Comparison of ENCODE assay signal across 18 cellular contexts in the genomic region with DNA sequence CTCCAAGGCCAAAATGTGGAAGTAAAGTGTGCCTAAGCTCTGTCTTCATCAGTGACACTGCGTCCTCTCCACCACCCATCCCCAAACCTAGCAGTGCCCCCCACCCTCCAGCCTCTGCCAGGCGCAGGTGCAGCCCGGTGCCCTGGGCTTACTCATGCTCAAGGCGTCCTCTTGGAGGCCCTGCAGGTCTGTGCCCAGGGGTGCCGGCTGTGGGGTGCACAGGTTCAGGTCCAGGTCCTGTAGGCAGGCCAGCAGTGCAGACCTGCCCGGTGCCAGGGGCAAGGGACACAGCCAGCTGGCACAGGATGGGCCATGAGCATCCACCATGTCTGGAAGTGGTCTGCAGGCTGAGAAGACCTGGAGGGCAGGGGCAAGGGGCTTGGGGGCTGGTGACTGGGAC. TPM values are rescaled to one million over a fixed set of nuclear protein-coding genes. Genes with fewer than 3 reads are reported as not detected.
DNase-seq lines count a peak whose midpoint lies in the region; ATAC-seq and TF ChIP-seq lines count a peak whose summit lies in the region.
"Had no signal": no experiment of that assay in that cellular context is flagged by ENCODE, and none has a peak within 500 bp of the region (broad histone marks: within the 10 kb centered on the region; RNA-seq: fewer than 3 reads in every experiment).

No MANE protein-coding gene starts in this region.

- no peak overlapping the region for H3K9ac ChIP-seq in neuronal stem cell (ENCODE audit: low read depth, low read length, poor library complexity)

- H3K4me2 ChIP-seq in neuronal stem cell (ENCODE audit: insufficient read depth, low read length, poor library complexity, severe bottlenecking) = no peak overlapping the region
- H3K4me2 ChIP-seq: A549 had no signal

- H2AK5ac ChIP-seq in neuronal stem cell (ENCODE audit: low read depth, low read length) = peak overlapping the region; percentile 39

- ATAC-seq in activated CD8-positive, alpha-beta T cell treated with anti-CD3 and anti-CD28 coated beads, Interleukin-2, amount 10 ng/mL, durations not matched to agents 7 days and 5 days = no peak
- ATAC-seq in activated CD8-positive, alpha-beta T cell treated with anti-CD3 and anti-CD28 coated beads for 36 hours = no peak
- no peak for ATAC-seq in HG03135 (IDR thresholded peaks at IDR 0.05; ENCODE audit: unreplicated experiment)
- ATAC-seq: A549 had no signal

- H4K8ac ChIP-seq in neuronal stem cell (ENCODE audit: low read depth, low read length) = no peak overlapping the region

- H4K91ac ChIP-seq in neuronal stem cell (ENCODE audit: low read depth, low read length, poor library complexity) = no peak overlapping the region

- peak overlapping the region; percentile 65 for H3K18ac ChIP-seq in neuronal stem cell (ENCODE audit: low read length)

- H3K14ac ChIP-seq in neuronal stem cell (ENCODE audit: low read length) = no peak overlapping the region

- TF ChIP-seq CTCF in activated CD8-positive, alpha-beta T cell treated with anti-CD3 and anti-CD28 coated beads for 36 hours (IDR thresholded peaks at IDR 0.05) = no peak

- no peak overlapping the region for H2BK12ac ChIP-seq in neuronal stem cell (ENCODE audit: low read length)

- intact Hi-C loops in activated CD8-positive, alpha-beta T cell treated with anti-CD3 and anti-CD28 coated beads for 36 hours (cut with micrococcal nuclease) = no loop called here

- no peaks in the 10 kb centered on the region for H3K27me3 ChIP-seq in CD8-positive, alpha-beta memory T cell (ENCODE audit: insufficient read depth, low read length, poor library complexity, severe bottlenecking)
- peaks cover 0 to 8% (median 3%) of the 10 kb centered on the region in 3 experiments for H3K27me3 ChIP-seq in neuronal stem cell (ENCODE audit: control insufficient read depth in 3 of 3, insufficient read depth in 3 of 3, low read depth in 1 of 3, low read length in 3 of 3)

- no CpG with 5 or more reads among the region's 6 CpGs for WGBS in neuronal stem cell (ENCODE audit: extremely low coverage in 2 of 2, insufficient read length in 2 of 2, insufficient replicate concordance in 1 of 2), 2 donors

- peaks cover 58% of the 10 kb centered on the region for H3K4me1 ChIP-seq in CD8-positive, alpha-beta memory T cell (ENCODE audit: insufficient read depth, low read length)
- H3K4me1 ChIP-seq in neuronal stem cell (ENCODE audit: control insufficient read depth in 2 of 2, insufficient read depth in 1 of 2, low read depth in 1 of 2, low read length in 2 of 2) = peaks cover 3 to 4% of the 10 kb centered on the region in 2 donors
- H3K4me1 ChIP-seq: Caco-2 had no signal

- H3K27ac Mint-ChIP-seq in activated CD8-positive, alpha-beta T cell treated with anti-CD3 and anti-CD28 coated beads, Interleukin-2, amount 10 ng/mL, durations not matched to agents 7 days and 5 days = peak overlapping the region; percentile 34
- no peak overlapping the region for H3K27ac Mint-ChIP-seq in activated CD8-positive, alpha-beta T cell treated with anti-CD3 and anti-CD28 coated beads for 36 hours
- peak overlapping the region in 3 of 8 donors; percentile 47 to 70 (median 60) for H3K27ac Mint-ChIP-seq in CD8-positive, alpha-beta memory T cell

- H2BK120ac ChIP-seq in neuronal stem cell (ENCODE audit: low read depth, low read length) = no peak overlapping the region

- H3K4me3 ChIP-seq in CD8-positive, alpha-beta memory T cell (ENCODE audit: low read length) = no peak overlapping the region
- no peak overlapping the region for H3K4me3 ChIP-seq in neuronal stem cell (ENCODE audit: low read length in 2 of 2)
- H3K4me3 ChIP-seq: A549 had no signal

- CTCF ChIA-PET in activated CD8-positive, alpha-beta T cell treated with anti-CD3 and anti-CD28 coated beads, Interleukin-2, amount 10 ng/mL, durations not matched to agents 7 days and 5 days (lab: Charles Lee) = interaction anchor here (0.8 to 2.0 kb wide), 4 partner anchors 24 to 92 kb away, joined by 3 to 11 read pairs (median 6); no protein-coding TSS in a partner anchor
- CTCF ChIA-PET in activated CD8-positive, alpha-beta T cell treated with anti-CD3 and anti-CD28 coated beads for 36 hours (lab: Charles Lee) = interaction anchor here (1.7 to 1.8 kb wide), 3 partner anchors 46 to 79 kb away, joined by 3 to 5 read pairs (median 4); no protein-coding TSS in a partner anchor
- CTCF ChIA-PET in CD8-positive, alpha-beta memory T cell (lab: Charles Lee) = interaction anchor here (1.8 kb wide), 1 partner anchor 24 kb away, joined by 6 read pairs; no protein-coding TSS in a partner anchor

- H3K36me3 Mint-ChIP-seq in activated CD8-positive, alpha-beta T cell treated with anti-CD3 and anti-CD28 coated beads, Interleukin-2, amount 10 ng/mL, durations not matched to agents 7 days and 5 days (ENCODE audit: low read depth) = peaks cover 24% of the 10 kb centered on the region
- peaks cover 5% of the 10 kb centered on the region for H3K36me3 Mint-ChIP-seq in activated CD8-positive, alpha-beta T cell treated with anti-CD3 and anti-CD28 coated beads for 36 hours (ENCODE audit: low read depth)
- peaks cover 0 to 4% (median 4%) of the 10 kb centered on the region in 3 donors for H3K36me3 Mint-ChIP-seq in CD8-positive, alpha-beta memory T cell
- H3K36me3 Mint-ChIP-seq: CD4-positive, alpha-beta memory T cell had no signal

- H3K4me1 Mint-ChIP-seq in activated CD8-positive, alpha-beta T cell treated with anti-CD3 and anti-CD28 coated beads, Interleukin-2, amount 10 ng/mL, durations not matched to agents 7 days and 5 days (ENCODE audit: low read depth) = peaks cover 73% of the 10 kb centered on the region
- peaks cover 45% of the 10 kb centered on the region for H3K4me1 Mint-ChIP-seq in activated CD8-positive, alpha-beta T cell treated with anti-CD3 and anti-CD28 coated beads for 36 hours (ENCODE audit: low read depth)
- peaks cover 57 to 76% (median 63%) of the 10 kb centered on the region in 3 donors for H3K4me1 Mint-ChIP-seq in CD8-positive, alpha-beta memory T cell

- H3K9me3 Mint-ChIP-seq in activated CD8-positive, alpha-beta T cell treated with anti-CD3 and anti-CD28 coated beads, Interleukin-2, amount 10 ng/mL, durations not matched to agents 7 days and 5 days (ENCODE audit: insufficient read depth) = peaks cover 11% of the 10 kb centered on the region
- no peaks in the 10 kb centered on the region for H3K9me3 Mint-ChIP-seq in activated CD8-positive, alpha-beta T cell treated with anti-CD3 and anti-CD28 coated beads for 36 hours
- H3K9me3 Mint-ChIP-seq in CD8-positive, alpha-beta memory T cell = peaks cover 0 to 5% (median 0%) of the 10 kb centered on the region in 5 donors

- H2BK15ac ChIP-seq in neuronal stem cell (ENCODE audit: low read length) = peak overlapping the region; percentile 91

- H3K23ac ChIP-seq in neuronal stem cell (ENCODE audit: low read depth, low read length, poor library complexity) = peak overlapping the region; percentile 2

- POLR2A ChIA-PET in activated CD8-positive, alpha-beta T cell treated with anti-CD3 and anti-CD28 coated beads, Interleukin-2, amount 10 ng/mL, durations not matched to agents 7 days and 5 days (lab: Charles Lee) = no interaction called here
- POLR2A ChIA-PET in activated CD8-positive, alpha-beta T cell treated with anti-CD3 and anti-CD28 coated beads for 36 hours (lab: Charles Lee) = no interaction called here
- POLR2A ChIA-PET in CD8-positive, alpha-beta memory T cell (lab: Charles Lee) = no interaction called here

- H3K79me1 ChIP-seq in neuronal stem cell (ENCODE audit: low read depth, low read length) = no peaks in the 10 kb centered on the region

- H3K4me3 Mint-ChIP-seq in activated CD8-positive, alpha-beta T cell treated with anti-CD3 and anti-CD28 coated beads, Interleukin-2, amount 10 ng/mL, durations not matched to agents 7 days and 5 days = no peak overlapping the region
- no peak overlapping the region for H3K4me3 Mint-ChIP-seq in activated CD8-positive, alpha-beta T cell treated with anti-CD3 and anti-CD28 coated beads for 36 hours
- H3K4me3 Mint-ChIP-seq in CD8-positive, alpha-beta memory T cell = peak overlapping the region in 6 of 7 donors; percentile 23 to 82 (median 64)
- H3K4me3 Mint-ChIP-seq: CD4-positive, alpha-beta memory T cell had no signal

- H2AFZ ChIP-seq in neuronal stem cell (ENCODE audit: low read length) = no peak overlapping the region

- DNase-seq in activated CD8-positive, alpha-beta T cell treated with anti-CD3 and anti-CD28 coated beads, Interleukin-2, amount 10 ng/mL, durations not matched to agents 7 days and 5 days = no peak
- no peak for DNase-seq in activated CD8-positive, alpha-beta T cell treated with anti-CD3 and anti-CD28 coated beads for 36 hours
- DNase-seq in CD8-positive, alpha-beta memory T cell = no peak
- no peak for DNase-seq in neuronal stem cell (ENCODE audit: low spot score)
- no peak for DNase-seq in NCI-H1694 (lab: John Stamatoyannopoulos, UW)
- DNase-seq: 8988T; ACHN; AML-193; C1 segment of cervical spinal cord; Caco-2; CD4-positive, alpha-beta memory T cell; DMS153; DND-41; GOT3; HCEC 1CT had no signal

- H3K27me3 Mint-ChIP-seq in activated CD8-positive, alpha-beta T cell treated with anti-CD3 and anti-CD28 coated beads, Interleukin-2, amount 10 ng/mL, durations not matched to agents 7 days and 5 days (ENCODE audit: low read depth) = peaks cover 2% of the 10 kb centered on the region
- H3K27me3 Mint-ChIP-seq in activated CD8-positive, alpha-beta T cell treated with anti-CD3 and anti-CD28 coated beads for 36 hours = peaks cover 3% of the 10 kb centered on the region
- peaks cover 0 to 9% of the 10 kb centered on the region in 2 donors for H3K27me3 Mint-ChIP-seq in CD8-positive, alpha-beta memory T cell
- H3K27me3 Mint-ChIP-seq: CD4-positive, alpha-beta memory T cell had no signal

- H2BK5ac ChIP-seq in neuronal stem cell (ENCODE audit: low read length) = no peak overlapping the region

- H3K36me3 ChIP-seq in CD8-positive, alpha-beta memory T cell (ENCODE audit: insufficient read depth, low read length) = no peaks in the 10 kb centered on the region
- H3K36me3 ChIP-seq in neuronal stem cell (replicated peaks in 1 of 2; ENCODE audit: control insufficient read depth in 2 of 2, insufficient read depth in 2 of 2, low read length in 2 of 2) = no peaks in the 10 kb centered on the region

- no peak overlapping the region for H3K4ac ChIP-seq in neuronal stem cell (ENCODE audit: low read length)

- H3K27ac ChIP-seq in CD8-positive, alpha-beta memory T cell (ENCODE audit: low read depth, low read length) = no peak overlapping the region
- no peak overlapping the region for H3K27ac ChIP-seq in neuronal stem cell (replicated peaks; ENCODE audit: low read length)
- H3K27ac ChIP-seq: A549 had no signal

- H3K9me3 ChIP-seq in CD8-positive, alpha-beta memory T cell (ENCODE audit: low read length) = no peaks in the 10 kb centered on the region
- H3K9me3 ChIP-seq in neuronal stem cell (replicated peaks in 1 of 2; ENCODE audit: control insufficient read depth in 2 of 2, insufficient read depth in 1 of 2, low read depth in 1 of 2, low read length in 2 of 2) = peaks cover 2 to 7% of the 10 kb centered on the region in 2 donors
- H3K9me3 ChIP-seq: A549, Caco-2 had no signal

RNA-seq across cellular contexts. Expression of a gene that starts 5.1 kb away (rescaled TPM):
- total RNA-seq in activated CD8-positive, alpha-beta T cell treated with anti-CD3 and anti-CD28 coated beads, Interleukin-2, amount 10 ng/mL, durations not matched to agents 7 days and 5 days = 10 to 100 TPM; 24.0 to 26.6 TPM
- 1 to 10 TPM in 1 of 2 experiments, under 1 TPM in 1; 0.69 to 1.3 TPM for total RNA-seq in activated CD8-positive, alpha-beta T cell treated with anti-CD3 and anti-CD28 coated beads for 36 hours
- 1 to 10 TPM; 2.4 to 2.7 TPM for total RNA-seq in CD8-positive, alpha-beta memory T cell
- polyA plus RNA-seq in CD8-positive, alpha-beta memory T cell = 205 TPM
- not detected for polyA plus RNA-seq in neuronal stem cell (2013, experiment 1 of 2)
- polyA plus RNA-seq in neuronal stem cell (2013, experiment 2 of 2) = not detected
- total RNA-seq: Caco-2; CD4-positive, alpha-beta memory T cell had no signal
- polyA plus RNA-seq: A549, BJ had no signal

RNA-seq across cellular contexts. Expression of a gene that starts 13.5 kb away (rescaled TPM):
- total RNA-seq in activated CD8-positive, alpha-beta T cell treated with anti-CD3 and anti-CD28 coated beads, Interleukin-2, amount 10 ng/mL, durations not matched to agents 7 days and 5 days = 1 to 10 TPM; 7.6 to 8.7 TPM
- 1 to 10 TPM; 4.5 to 6.4 TPM for total RNA-seq in activated CD8-positive, alpha-beta T cell treated with anti-CD3 and anti-CD28 coated beads for 36 hours
- total RNA-seq in CD8-positive, alpha-beta memory T cell = 1 to 10 TPM in 1 of 2 experiments, under 1 TPM in 1; 0.85 to 1.3 TPM
- 1.9 TPM for polyA plus RNA-seq in CD8-positive, alpha-beta memory T cell
- 7.8 TPM for polyA plus RNA-seq in neuronal stem cell (2013, experiment 1 of 2)
- polyA plus RNA-seq in neuronal stem cell (2013, experiment 2 of 2) = 9.1 TPM

RNA-seq across cellular contexts. Expression of a gene that starts 43.2 kb away (rescaled TPM):
- not detected for total RNA-seq in activated CD8-positive, alpha-beta T cell treated with anti-CD3 and anti-CD28 coated beads, Interleukin-2, amount 10 ng/mL, durations not matched to agents 7 days and 5 days
- total RNA-seq in activated CD8-positive, alpha-beta T cell treated with anti-CD3 and anti-CD28 coated beads for 36 hours = not detected
- not detected for total RNA-seq in CD8-positive, alpha-beta memory T cell
- polyA plus RNA-seq in CD8-positive, alpha-beta memory T cell = not detected
- 961 TPM for polyA plus RNA-seq in neuronal stem cell (2013, experiment 1 of 2)
- polyA plus RNA-seq in neuronal stem cell (2013, experiment 2 of 2) = 962 TPM
- total RNA-seq: CD4-positive, alpha-beta memory T cell had no signal
- polyA plus RNA-seq: BJ; CD4-positive, alpha-beta memory T cell had no signal

RNA-seq across cellular contexts. Expression of a gene that starts 49.7 kb away (rescaled TPM):
- total RNA-seq in activated CD8-positive, alpha-beta T cell treated with anti-CD3 and anti-CD28 coated beads, Interleukin-2, amount 10 ng/mL, durations not matched to agents 7 days and 5 days = 1,000 to 10,000 TPM; 1,112 to 1,180 TPM
- total RNA-seq in activated CD8-positive, alpha-beta T cell treated with anti-CD3 and anti-CD28 coated beads for 36 hours = 100 to 1,000 TPM; 324 to 344 TPM
- 100 to 1,000 TPM; 355 to 388 TPM for total RNA-seq in CD8-positive, alpha-beta memory T cell
- 7,622 TPM for polyA plus RNA-seq in CD8-positive, alpha-beta memory T cell
- 2.2 TPM for polyA plus RNA-seq in neuronal stem cell (2013, experiment 1 of 2)
- 1.7 TPM for polyA plus RNA-seq in neuronal stem cell (2013, experiment 2 of 2)
- total RNA-seq: Caco-2 had no signal
- polyA plus RNA-seq: A549, BJ had no signal

Comparison
In these comparisons a context has a peak if more than half of its experiments do, and no peak if none do; other contexts are left out.
1. RNA of a gene that starts 5.1 kb away (total RNA-seq): 24.0 to 26.6 TPM in activated CD8-positive, alpha-beta T cell treated with anti-CD3 and anti-CD28 coated beads, Interleukin-2, amount 10 ng/mL, durations not matched to agents 7 days and 5 days; 2.4 to 2.7 TPM in CD8-positive, alpha-beta memory T cell and 0.69 to 1.3 TPM in activated CD8-positive, alpha-beta T cell treated with anti-CD3 and anti-CD28 coated beads for 36 hours; every median in the first group is over 4 times any median in the second.
2. H3K4me3 Mint-ChIP-seq: peak in CD8-positive, alpha-beta memory T cell (6 of 7); none in activated CD8-positive, alpha-beta T cell treated with anti-CD3 and anti-CD28 coated beads, Interleukin-2, amount 10 ng/mL, durations not matched to agents 7 days and 5 days (single experiment) and activated CD8-positive, alpha-beta T cell treated with anti-CD3 and anti-CD28 coated beads for 36 hours (single experiment).